In the genomic region with DNA sequence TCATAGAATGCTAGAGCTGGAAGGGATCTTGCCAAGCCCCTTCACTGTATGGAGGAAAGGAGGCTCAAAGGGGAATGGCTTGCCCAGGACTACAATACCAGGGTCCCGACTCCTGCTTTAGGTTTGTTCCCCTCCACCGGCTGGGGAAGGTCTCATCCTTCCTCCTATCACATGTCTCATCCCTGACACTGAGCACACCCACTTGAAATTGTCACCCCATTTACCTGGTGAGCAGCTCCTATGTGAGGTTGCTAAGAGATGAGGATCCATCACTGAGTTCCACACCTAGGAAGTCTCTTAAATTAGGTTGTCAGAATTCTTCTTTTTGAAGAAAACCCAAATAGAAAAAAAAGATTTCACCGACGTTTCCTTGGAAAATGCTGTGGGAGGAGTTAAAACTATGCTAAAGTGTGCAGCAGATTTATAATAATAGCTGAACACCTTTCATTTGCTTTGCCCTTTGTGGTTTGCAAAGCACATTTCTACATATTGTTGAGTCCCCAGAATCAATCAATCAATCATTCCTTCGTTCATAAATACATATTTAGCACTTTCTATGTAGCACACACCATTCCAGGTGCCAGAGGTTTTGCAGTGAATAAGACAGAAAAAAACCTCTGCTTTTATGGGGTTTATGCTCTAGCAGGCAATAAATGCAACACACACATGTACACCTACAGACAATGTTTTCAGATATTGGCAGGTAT, we compare ENCODE assay signal across 16 cellular contexts.
"Had no signal": no experiment of that assay in that cellular context is flagged by ENCODE, and none has a peak within 500 bp of the region (broad histone marks: within the 10 kb centered on the region; RNA-seq: fewer than 3 reads in every experiment).

No MANE protein-coding gene starts in this region.

- H3K27ac ChIP-seq: coronary artery, dorsolateral prefrontal cortex, esophagus muscularis mucosa, foreskin keratinocyte, gastroesophageal sphincter, heart right ventricle, left lung, lower lobe of right lung had no signal

- H3K4me3 ChIP-seq: coronary artery, dorsolateral prefrontal cortex, esophagus muscularis mucosa, gastroesophageal sphincter, heart right ventricle, left lung, lower lobe of right lung had no signal

- H3K36me3 ChIP-seq: esophagus muscularis mucosa, gastroesophageal sphincter, heart right ventricle, left lung, lower lobe of right lung had no signal

- H3K27me3 ChIP-seq: esophagus muscularis mucosa, foreskin keratinocyte, gastroesophageal sphincter, left lung had no signal

- DNase-seq: dermis blood vessel endothelial cell; dorsolateral prefrontal cortex; effector CD4-positive, alpha-beta T cell; effector memory CD4-positive, alpha-beta T cell; foreskin keratinocyte; heart right ventricle; hippocampal formation; left cardiac atrium; left lung; left ventricle myocardium superior; lower lobe of right lung; mesendoderm; midbrain had no signal
